In genomic region chr5:135085133-135085935, GRCh38 we compare ENCODE assay signal across 20 cellular contexts. TPM values are rescaled to one million over a fixed set of nuclear protein-coding genes. Genes with fewer than 3 reads are reported as not detected.
DNase-seq lines count a peak whose midpoint lies in the region; ATAC-seq and TF ChIP-seq lines count a peak whose summit lies in the region.
"Had no signal": no experiment of that assay in that cellular context is flagged by ENCODE, and none has a peak within 500 bp of the region (broad histone marks: within the 10 kb centered on the region; RNA-seq: fewer than 3 reads in every experiment).

No MANE protein-coding gene starts in this region.

- H3K9me3 ChIP-seq in adipocyte (ENCODE audit: control insufficient read depth, low read length) (peaks cover 25% of the 10 kb centered on the region), Caco-2 (peaks cover 4% of the 10 kb centered on the region)

- POLR2A ChIA-PET in Caco-2 (lab: Charles Lee): no interaction called here

- TF ChIP-seq CTCF in type B pancreatic cell (conservative IDR thresholded peaks at IDR 0.05): no peak
- no peak for TF ChIP-seq CTCF in Caco-2 (IDR thresholded peaks at IDR 0.05; ENCODE audit: insufficient read depth in 1 of 2, low read depth in 1 of 2, low read length in 1 of 2, severe bottlenecking in 1 of 2, unreplicated experiment in 1 of 2)

- peaks cover 20% of the 10 kb centered on the region for H3K27me3 Mint-ChIP-seq in activated CD8-positive, alpha-beta memory T cell treated with anti-CD3 and anti-CD28 coated beads, Interleukin-2, amount 10 ng/mL, durations not matched to agents 7 days and 5 days
- H3K27me3 Mint-ChIP-seq in type B pancreatic cell (peaks cover 45% of the 10 kb centered on the region), Caco-2 (ENCODE audit: insufficient read depth, unreplicated experiment) (no peaks in the 10 kb centered on the region)

- H3K4me3 Mint-ChIP-seq in activated CD8-positive, alpha-beta memory T cell treated with anti-CD3 and anti-CD28 coated beads, Interleukin-2, amount 10 ng/mL, durations not matched to agents 7 days and 5 days: no peak overlapping the region
- H3K4me3 Mint-ChIP-seq in type B pancreatic cell (no peak overlapping the region), Caco-2 (ENCODE audit: unreplicated experiment) (no peak overlapping the region)
- H3K4me3 Mint-ChIP-seq: naive B cell had no signal

- DNase-seq in Daoy (ENCODE audit: low read depth): peak; percentile 19
- peak; percentile 60 for DNase-seq in HT-29 (ENCODE audit: low spot score)
- DNase-seq in adipocyte (ENCODE audit: low read depth): peak; percentile 27
- peak; percentile 53 for DNase-seq in posterior vena cava (ENCODE audit: low spot score)
- DNase-seq in activated CD8-positive, alpha-beta memory T cell treated with anti-CD3 and anti-CD28 coated beads, Interleukin-2, amount 10 ng/mL, durations not matched to agents 7 days and 5 days: no peak
- DNase-seq in type B pancreatic cell (ENCODE audit: extremely low spot score, unreplicated experiment): no peak
- DNase-seq in Caco-2: no peak
- DNase-seq: activated effector memory CD4-positive, alpha-beta T cell treated with Interleukin-2 at 50 U/mL for 16 hours; effector CD4-positive, alpha-beta T cell; KBM-7; naive B cell; NCI-H1092; NCI-H526; small intestine; stimulated activated CD8-positive, alpha-beta memory T cell treated with anti-CD3 and anti-CD28 coated beads, Interleukin-4, amount 100 ng/mL, for 48 hours had no signal

- no peaks in the 10 kb centered on the region for H3K36me3 ChIP-seq in adipocyte (ENCODE audit: control insufficient read depth, insufficient read depth, low read length, severe bottlenecking)
- H3K36me3 ChIP-seq in Caco-2 (ENCODE audit: control insufficient read depth, insufficient read depth, low read length): no peaks in the 10 kb centered on the region
- H3K36me3 ChIP-seq: BLaER1 had no signal

- H3K27ac Mint-ChIP-seq in activated CD8-positive, alpha-beta memory T cell treated with anti-CD3 and anti-CD28 coated beads, Interleukin-2, amount 10 ng/mL, durations not matched to agents 7 days and 5 days: no peak overlapping the region
- no peak overlapping the region for H3K27ac Mint-ChIP-seq in type B pancreatic cell
- no peak overlapping the region for H3K27ac Mint-ChIP-seq in Caco-2 (ENCODE audit: unreplicated experiment)

- H3K9me3 Mint-ChIP-seq in activated CD8-positive, alpha-beta memory T cell treated with anti-CD3 and anti-CD28 coated beads, Interleukin-2, amount 10 ng/mL, durations not matched to agents 7 days and 5 days (ENCODE audit: low read depth): peaks cover 6% of the 10 kb centered on the region
- H3K9me3 Mint-ChIP-seq in type B pancreatic cell (peaks cover 11% of the 10 kb centered on the region), Caco-2 (ENCODE audit: unreplicated experiment) (peaks cover 32% of the 10 kb centered on the region)

- H3K4me1 ChIP-seq in adipocyte (ENCODE audit: control insufficient read depth, insufficient read depth, low read length) (no peaks in the 10 kb centered on the region), Caco-2 (no peaks in the 10 kb centered on the region)
- H3K4me1 ChIP-seq: BLaER1, parathyroid adenoma had no signal

- no peak overlapping the region for H3K9ac ChIP-seq in adipocyte (ENCODE audit: low read length)
- H3K9ac ChIP-seq: BLaER1, parathyroid adenoma had no signal

- no peak for ATAC-seq in activated CD8-positive, alpha-beta memory T cell treated with anti-CD3 and anti-CD28 coated beads, Interleukin-2, amount 10 ng/mL, durations not matched to agents 7 days and 5 days
- ATAC-seq in HG03457 (IDR thresholded peaks at IDR 0.05; ENCODE audit: unreplicated experiment): no peak
- ATAC-seq: SK-N-SH treated with all-trans-retinoic acid at 6 μM for 48 hours had no signal

- no TSS peak for BruUV-seq in Caco-2 (replicated peaks; lab: Mats Ljungman, UMichigan)

- H3K36me3 Mint-ChIP-seq in activated CD8-positive, alpha-beta memory T cell treated with anti-CD3 and anti-CD28 coated beads, Interleukin-2, amount 10 ng/mL, durations not matched to agents 7 days and 5 days: no peaks in the 10 kb centered on the region
- H3K36me3 Mint-ChIP-seq in type B pancreatic cell (no peaks in the 10 kb centered on the region), Caco-2 (ENCODE audit: insufficient read depth, unreplicated experiment) (no peaks in the 10 kb centered on the region)

- CTCF ChIA-PET in activated CD8-positive, alpha-beta memory T cell treated with anti-CD3 and anti-CD28 coated beads, Interleukin-2, amount 10 ng/mL, durations not matched to agents 7 days and 5 days (lab: Charles Lee): no interaction called here
- CTCF ChIA-PET in Caco-2 (lab: Charles Lee): no interaction called here

- intact Hi-C loops in posterior vena cava (cut with DNase I) (no loop called here), Caco-2 (cut with micrococcal nuclease; ENCODE audit: unreplicated experiment) (no loop called here)

- H3K4me3 ChIP-seq in adipocyte (ENCODE audit: low read length) (no peak overlapping the region), Caco-2 (ENCODE audit: low read depth, low read length) (no peak overlapping the region)
- H3K4me3 ChIP-seq: BLaER1 had no signal

- no peaks in the 10 kb centered on the region for H3K4me1 Mint-ChIP-seq in activated CD8-positive, alpha-beta memory T cell treated with anti-CD3 and anti-CD28 coated beads, Interleukin-2, amount 10 ng/mL, durations not matched to agents 7 days and 5 days
- H3K4me1 Mint-ChIP-seq in type B pancreatic cell (ENCODE audit: unreplicated experiment) (no peaks in the 10 kb centered on the region), Caco-2 (ENCODE audit: low read depth, unreplicated experiment) (peaks cover 9% of the 10 kb centered on the region)

- peaks cover 32% of the 10 kb centered on the region for H3K27me3 ChIP-seq in adipocyte (replicated peaks; ENCODE audit: control insufficient read depth, insufficient read depth, low read length)
- H3K27me3 ChIP-seq in Caco-2 (replicated peaks; ENCODE audit: control insufficient read depth, insufficient read depth, low read length): no peaks in the 10 kb centered on the region
- H3K27me3 ChIP-seq: BLaER1 had no signal

RNA-seq across cellular contexts. Expression of gene PITX1, which starts 51.3 kb away (rescaled TPM):
- total RNA-seq in Daoy (2014; rRNA removed; shearing (Covaris generic)): 34.0 and 53.8 TPM in 2 replicates
- total RNA-seq in HT-29 (2014; rRNA removed; shearing (Covaris generic)): 41.8 and 49.8 TPM in 2 replicates
- total RNA-seq in posterior vena cava: under 1 TPM; 0.81 to 0.97 TPM
- total RNA-seq in activated CD8-positive, alpha-beta memory T cell treated with anti-CD3 and anti-CD28 coated beads, Interleukin-2, amount 10 ng/mL, durations not matched to agents 7 days and 5 days: under 1 TPM in 1 of 2 experiments, not detected in 1; 0.14 TPM
- total RNA-seq in type B pancreatic cell (ENCODE audit: low replicate concordance): 6.3 and 13.4 TPM in 2 replicates
- total RNA-seq in Caco-2 (2022): 114 and 117 TPM in 2 replicates
- total RNA-seq: lung microvascular endothelial cell had no signal

Comparison
In these comparisons a context has a peak if more than half of its experiments do, and no peak if none do; other contexts are left out.
1. DNase-seq: peak in Daoy (single experiment), HT-29 (single experiment), adipocyte (single experiment) and posterior vena cava (single experiment); none in activated CD8-positive, alpha-beta memory T cell treated with anti-CD3 and anti-CD28 coated beads, Interleukin-2, amount 10 ng/mL, durations not matched to agents 7 days and 5 days (single experiment), type B pancreatic cell (single experiment) and Caco-2 (0 of 2).